ENCODE assay signal across 19 cellular contexts in the genomic region with DNA sequence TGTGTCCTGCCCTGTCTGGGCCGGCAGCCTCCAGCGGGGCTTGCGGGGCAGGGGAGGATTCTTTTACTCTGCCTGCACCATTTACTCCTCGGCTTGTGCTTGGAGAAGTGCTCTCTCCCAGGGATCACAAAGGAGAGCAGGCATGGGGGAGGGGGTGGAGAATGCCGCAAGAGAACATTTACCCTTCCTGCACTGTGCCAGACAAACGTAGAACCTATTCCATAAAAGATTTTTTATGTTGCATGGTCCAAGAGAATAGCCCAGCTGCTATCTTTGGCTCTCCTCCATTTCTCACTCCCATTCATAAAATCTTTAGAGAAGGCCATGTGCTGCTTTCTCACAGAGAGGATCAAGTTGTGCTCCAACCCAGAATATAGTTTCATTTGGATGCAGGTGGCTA.
DNase-seq lines count a peak whose midpoint lies in the region; ATAC-seq and TF ChIP-seq lines count a peak whose summit lies in the region.
"Had no signal": no experiment of that assay in that cellular context is flagged by ENCODE, and none has a peak within 500 bp of the region (broad histone marks: within the 10 kb centered on the region; RNA-seq: fewer than 3 reads in every experiment).

No MANE protein-coding gene starts in this region.

- H3K4me3 ChIP-seq in gastroesophageal sphincter (no peak overlapping the region), skeletal muscle cell (ENCODE audit: low read depth, low read length) (no peak overlapping the region)
- H3K4me3 ChIP-seq: BLaER1, lower lobe of right lung, thoracic aorta had no signal

- ATAC-seq in gastroesophageal sphincter (peak; percentile 16), GM21717 (IDR thresholded peaks at IDR 0.05; ENCODE audit: unreplicated experiment) (no peak)
- ATAC-seq: lower lobe of right lung had no signal

- no peaks in the 10 kb centered on the region for H3K4me1 Mint-ChIP-seq in glutamatergic neuron (ENCODE audit: low read depth, unreplicated experiment)

- no peaks in the 10 kb centered on the region for H3K36me3 ChIP-seq in gastroesophageal sphincter
- H3K36me3 ChIP-seq: BLaER1, lower lobe of right lung, thoracic aorta had no signal

- H3K9me3 ChIP-seq in gastroesophageal sphincter, result no peaks in the 10 kb centered on the region
- H3K9me3 ChIP-seq: BLaER1, lower lobe of right lung, thoracic aorta had no signal

- H3K4me1 ChIP-seq in gastroesophageal sphincter, result peaks cover 0 to 8% (median 0%) of the 10 kb centered on the region in 3 donors
- H3K4me1 ChIP-seq: BLaER1, lower lobe of right lung had no signal

- no peaks in the 10 kb centered on the region for H3K36me3 Mint-ChIP-seq in glutamatergic neuron (ENCODE audit: unreplicated experiment)

- WGBS in gastroesophageal sphincter (ENCODE audit: low coverage in 1 of 2), 2 donors, result 8 to 20% methylated on average over 2 to 3 of the region's 6 CpGs

- no peaks in the 10 kb centered on the region for H3K27me3 ChIP-seq in gastroesophageal sphincter
- H3K27me3 ChIP-seq: BLaER1 had no signal

- H3K4me3 Mint-ChIP-seq in glutamatergic neuron (ENCODE audit: unreplicated experiment), result no peak overlapping the region
- H3K4me3 Mint-ChIP-seq: nephron had no signal

- peak; percentile 45 for DNase-seq in NCI-H1694 treated with DMSO at 0.1 percent for 48 hours (lab: John Stamatoyannopoulos, UW)
- peak; percentile 8 to 67 for DNase-seq in NCI-H446 (lab: John Stamatoyannopoulos, UW)
- DNase-seq in skeletal muscle cell (ENCODE audit: low read depth), result peak; percentile 16
- DNase-seq in activated CD8-positive, alpha-beta memory T cell treated with anti-CD3 and anti-CD28 coated beads for 24 hours, result no peak
- no peak for DNase-seq in glutamatergic neuron
- DNase-seq: activated CD4-positive, CD25-positive, alpha-beta regulatory T cell treated with anti-CD3 and anti-CD28 coated beads, Interleukin-2, amount 50 U/mL, for 72 hours; activated naive CD4-positive, alpha-beta T cell treated with Interleukin-2 at 50 U/mL for 16 hours; effector CD4-positive, alpha-beta T cell; Kasumi-1; lower lobe of right lung; NCI-H187; SIG-M5; stimulated activated CD4-positive, alpha-beta T cell treated with anti-CD3 and anti-CD28 coated beads, Interleukin-4, amount 100 ng/mL, for 1 hour; T-helper 2 cell had no signal

- TF ChIP-seq EP300 in gastroesophageal sphincter (IDR thresholded peaks at IDR 0.05), result no peak

- TF ChIP-seq CTCF in gastroesophageal sphincter (IDR thresholded peaks at IDR 0.05) (no peak), glutamatergic neuron (IDR thresholded peaks at IDR 0.05; ENCODE audit: partially characterized antibody, unreplicated experiment) (no peak)

- TF ChIP-seq POLR2A in gastroesophageal sphincter (IDR thresholded peaks at IDR 0.05), result no peak

- H3K27me3 Mint-ChIP-seq in glutamatergic neuron (ENCODE audit: unreplicated experiment), result peaks cover 3% of the 10 kb centered on the region

- no peak overlapping the region for H3K27ac ChIP-seq in gastroesophageal sphincter
- H3K27ac ChIP-seq: BLaER1, lower lobe of right lung, thoracic aorta had no signal

- H3K9me3 Mint-ChIP-seq in glutamatergic neuron (ENCODE audit: unreplicated experiment), result no peaks in the 10 kb centered on the region

- no peak overlapping the region for H3K27ac Mint-ChIP-seq in glutamatergic neuron (ENCODE audit: unreplicated experiment)
- H3K27ac Mint-ChIP-seq: nephron had no signal

Comparison
In these comparisons a context has a peak if more than half of its experiments do, and no peak if none do; other contexts are left out.
1. DNase-seq: peak in NCI-H1694 treated with DMSO at 0.1 percent for 48 hours (single experiment), NCI-H446 (2 of 2) and skeletal muscle cell (single experiment); none in activated CD8-positive, alpha-beta memory T cell treated with anti-CD3 and anti-CD28 coated beads for 24 hours (single experiment) and glutamatergic neuron (single experiment).